1 cellular context compared by ENCODE assay signal in genomic region chr4:51842167-51842553, GRCh38.
TF ChIP-seq lines count a peak whose summit lies in the region.

No MANE protein-coding gene starts in this region.

TF ChIP-seq in HCT116, 20 proteins besides CTCF, POLR2A, EP300 and RAD21 (continued from another document):
- no peak for TF ChIP-seq SRF (IDR thresholded peaks at IDR 0.05; ENCODE audit: low read depth)
